ENCODE assay signal across 9 cellular contexts in genomic region chr15:90407871-90408317, GRCh38. TPM values are rescaled to one million over a fixed set of nuclear protein-coding genes. Genes with fewer than 3 reads are reported as not detected.
DNase-seq lines count a peak whose midpoint lies in the region; ATAC-seq and TF ChIP-seq lines count a peak whose summit lies in the region.
"Had no signal": no experiment of that assay in that cellular context is flagged by ENCODE, and none has a peak within 500 bp of the region (broad histone marks: within the 10 kb centered on the region; RNA-seq: fewer than 3 reads in every experiment).

No MANE protein-coding gene starts in this region.

- H3K27ac ChIP-seq in iPS-20b (ENCODE audit: low read length) (peak overlapping the region; percentile 51), tibial nerve (peak overlapping the region in 3 of 4 donors; percentile 9 to 93 (median 42))
- H3K27ac ChIP-seq: BLaER1 had no signal

- no peak for TF ChIP-seq EP300 in tibial nerve (IDR thresholded peaks at IDR 0.05)

- H3K27ac Mint-ChIP-seq in activated CD8-positive, alpha-beta T cell treated with anti-CD3 and anti-CD28 coated beads, Interleukin-2, amount 10 ng/mL, durations not matched to agents 7 days and 5 days, result peak overlapping the region; percentile 86

- peak; percentile 38 for DNase-seq in activated gamma-delta T cell treated with Interleukin-2 at 50 U/mL for 16 hours
- DNase-seq in activated gamma-delta T cell (lab: John Stamatoyannopoulos, UW), result no peak
- peak; percentile 69 for DNase-seq in activated CD8-positive, alpha-beta T cell treated with anti-CD3 and anti-CD28 coated beads, Interleukin-2, amount 10 ng/mL, durations not matched to agents 7 days and 5 days
- DNase-seq in tibial nerve (ENCODE audit: low spot score in 2 of 2), result peak in 1 of 2 donors; percentile 3
- DNase-seq in HT-29 (ENCODE audit: low spot score), result no peak
- DNase-seq in activated CD4-positive, CD25-positive, alpha-beta regulatory T cell treated with anti-CD3 and anti-CD28 coated beads, Interleukin-2, amount 50 U/mL, for 72 hours, result no peak

- 43 to 61% methylated on average over 2 of the region's 2 CpGs for WGBS in tibial nerve, 2 donors

- H3K9me3 ChIP-seq in iPS-20b (ENCODE audit: insufficient read depth, low read depth, low read length) (no peaks in the 10 kb centered on the region), tibial nerve (no peaks in the 10 kb centered on the region)

- CTCF ChIA-PET in activated CD8-positive, alpha-beta T cell treated with anti-CD3 and anti-CD28 coated beads, Interleukin-2, amount 10 ng/mL, durations not matched to agents 7 days and 5 days (lab: Charles Lee), result interaction anchor here (0.9 to 2.1 kb wide), 7 partner anchors 11 to 525 kb away, joined by 3 to 11 read pairs (median 5); no protein-coding TSS in a partner anchor

- no peak overlapping the region for H3K9ac ChIP-seq in iPS-20b (ENCODE audit: low read depth, low read length)
- H3K9ac ChIP-seq: BLaER1 had no signal

- no peaks in the 10 kb centered on the region for H3K27me3 Mint-ChIP-seq in activated CD8-positive, alpha-beta T cell treated with anti-CD3 and anti-CD28 coated beads, Interleukin-2, amount 10 ng/mL, durations not matched to agents 7 days and 5 days (ENCODE audit: low read depth)

- peak overlapping the region; percentile 53 for H3K4me3 Mint-ChIP-seq in activated CD8-positive, alpha-beta T cell treated with anti-CD3 and anti-CD28 coated beads, Interleukin-2, amount 10 ng/mL, durations not matched to agents 7 days and 5 days

- TF ChIP-seq POLR2A in tibial nerve (IDR thresholded peaks at IDR 0.05), result no peak

- peak; percentile 93 for ATAC-seq in activated CD8-positive, alpha-beta T cell treated with anti-CD3 and anti-CD28 coated beads, Interleukin-2, amount 10 ng/mL, durations not matched to agents 7 days and 5 days
- ATAC-seq in GM18519 (IDR thresholded peaks at IDR 0.05; ENCODE audit: low FRiP score, unreplicated experiment), result no peak

- TF ChIP-seq CTCF in tibial nerve (IDR thresholded peaks at IDR 0.05), result no peak

- POLR2A ChIA-PET in activated CD8-positive, alpha-beta T cell treated with anti-CD3 and anti-CD28 coated beads, Interleukin-2, amount 10 ng/mL, durations not matched to agents 7 days and 5 days (lab: Charles Lee), result interaction anchor here (0.7 to 2.4 kb wide), 6 partner anchors 12 to 46 kb away, joined by 3 to 18 read pairs (median 4); partner anchors contain the start of gene IQGAP1

- peaks cover 81% of the 10 kb centered on the region for H3K4me1 Mint-ChIP-seq in activated CD8-positive, alpha-beta T cell treated with anti-CD3 and anti-CD28 coated beads, Interleukin-2, amount 10 ng/mL, durations not matched to agents 7 days and 5 days (ENCODE audit: low read depth)

- peaks cover 48% of the 10 kb centered on the region for H3K36me3 Mint-ChIP-seq in activated CD8-positive, alpha-beta T cell treated with anti-CD3 and anti-CD28 coated beads, Interleukin-2, amount 10 ng/mL, durations not matched to agents 7 days and 5 days (ENCODE audit: low read depth)

- H3K36me3 ChIP-seq in iPS-20b (ENCODE audit: insufficient read depth, low read depth, low read length) (no peaks in the 10 kb centered on the region), tibial nerve (peaks cover 0 to 4% (median 0%) of the 10 kb centered on the region in 3 donors)

- H3K9me3 Mint-ChIP-seq in activated CD8-positive, alpha-beta T cell treated with anti-CD3 and anti-CD28 coated beads, Interleukin-2, amount 10 ng/mL, durations not matched to agents 7 days and 5 days (ENCODE audit: insufficient read depth), result no peaks in the 10 kb centered on the region

- peaks cover 45% of the 10 kb centered on the region for H3K4me1 ChIP-seq in iPS-20b (ENCODE audit: insufficient read depth, low read length)
- H3K4me1 ChIP-seq in tibial nerve, result peaks cover 5 to 78% (median 41%) of the 10 kb centered on the region in 4 donors

- H3K27me3 ChIP-seq in iPS-20b (ENCODE audit: insufficient read depth, low read length) (no peaks in the 10 kb centered on the region), tibial nerve (no peaks in the 10 kb centered on the region)
- H3K27me3 ChIP-seq: BLaER1 had no signal

- no peak overlapping the region for H3K4me3 ChIP-seq in iPS-20b (ENCODE audit: low read length)
- H3K4me3 ChIP-seq in tibial nerve, result no peak overlapping the region
- H3K4me3 ChIP-seq: BLaER1 had no signal

RNA-seq across cellular contexts. Expression of gene IQGAP1, which starts 19.9 kb away (rescaled TPM):
- total RNA-seq in activated CD8-positive, alpha-beta T cell treated with anti-CD3 and anti-CD28 coated beads, Interleukin-2, amount 10 ng/mL, durations not matched to agents 7 days and 5 days, result 100 to 1,000 TPM; 249 to 257 TPM
- total RNA-seq in tibial nerve, result 100 to 1,000 TPM; 238 to 358 (median 282) TPM
- 100 and 111 TPM in 2 replicates for total RNA-seq in HT-29 (2014; rRNA removed; shearing (Covaris generic))

RNA-seq across cellular contexts. Expression of gene ZNF774, which starts 55.8 kb away (rescaled TPM):
- total RNA-seq in activated CD8-positive, alpha-beta T cell treated with anti-CD3 and anti-CD28 coated beads, Interleukin-2, amount 10 ng/mL, durations not matched to agents 7 days and 5 days, result 1 to 10 TPM in 1 of 2 experiments, under 1 TPM in 1; 0.60 to 1.6 TPM
- total RNA-seq in tibial nerve, result 1 to 10 TPM in 2 of 4 donors, under 1 TPM in 2; 0.66 to 2.9 (median 1.2) TPM
- 1.2 and 2.5 TPM in 2 replicates for total RNA-seq in HT-29 (2014; rRNA removed; shearing (Covaris generic))

Comparison
In these comparisons a context has a peak if more than half of its experiments do, and no peak if none do; other contexts are left out.
1. DNase-seq: peak in activated gamma-delta T cell treated with Interleukin-2 at 50 U/mL for 16 hours (single experiment) and activated CD8-positive, alpha-beta T cell treated with anti-CD3 and anti-CD28 coated beads, Interleukin-2, amount 10 ng/mL, durations not matched to agents 7 days and 5 days (single experiment); none in activated gamma-delta T cell (single experiment), HT-29 (single experiment) and activated CD4-positive, CD25-positive, alpha-beta regulatory T cell treated with anti-CD3 and anti-CD28 coated beads, Interleukin-2, amount 50 U/mL, for 72 hours (single experiment).